Comparison of ENCODE assay signal across 9 cellular contexts in genomic region chr6:90025418-90026089, GRCh38.
DNase-seq lines count a peak whose midpoint lies in the region; ATAC-seq and TF ChIP-seq lines count a peak whose summit lies in the region.
"Had no signal": no experiment of that assay in that cellular context is flagged by ENCODE, and none has a peak within 500 bp of the region (broad histone marks: within the 10 kb centered on the region; RNA-seq: fewer than 3 reads in every experiment).

No MANE protein-coding gene starts in this region.

- peaks cover 14 to 36% of the 10 kb centered on the region in 2 experiments for H3K4me1 ChIP-seq in SK-N-SH (ENCODE audit: control insufficient read depth in 1 of 2, insufficient read depth in 2 of 2, low read depth in 1 of 2, low read length in 1 of 2)
- H3K4me1 ChIP-seq in fibroblast of lung (ENCODE audit: control insufficient read depth, extremely low read depth, insufficient read depth, low read length): peaks cover 6% of the 10 kb centered on the region
- H3K4me1 ChIP-seq in CD4-positive, alpha-beta memory T cell (ENCODE audit: insufficient read depth, low read length): peaks cover 20% of the 10 kb centered on the region

- peak overlapping the region in 1 of 2 experiments; percentile 30; a peak in 1 of 4 replicates for H3K4me3 ChIP-seq in SK-N-SH (ENCODE audit: low read depth in 2 of 2, low read length in 1 of 2)
- H3K4me3 ChIP-seq in fibroblast of lung (replicated peaks in 1 of 4; ENCODE audit: control extremely low read depth in 1 of 4, insufficient read depth in 1 of 4, low read depth in 3 of 4, low read length in 4 of 4): no peak overlapping the region
- H3K4me3 ChIP-seq in CD4-positive, alpha-beta memory T cell (ENCODE audit: low read length in 2 of 2): no peak overlapping the region
- H3K4me3 ChIP-seq in H7 (ENCODE audit: insufficient read depth, low read depth, low read length): no peak overlapping the region

- H3K27me3 ChIP-seq in SK-N-SH (ENCODE audit: insufficient read depth): no peaks in the 10 kb centered on the region
- H3K27me3 ChIP-seq in fibroblast of lung (ENCODE audit: control insufficient read depth, insufficient read depth, low read length): no peaks in the 10 kb centered on the region
- H3K27me3 ChIP-seq in CD4-positive, alpha-beta memory T cell (ENCODE audit: insufficient read depth, low read length): no peaks in the 10 kb centered on the region
- H3K27me3 ChIP-seq in H7 (ENCODE audit: control insufficient read depth, insufficient read depth, low read length): no peaks in the 10 kb centered on the region

- peaks cover 16 to 23% of the 10 kb centered on the region in 2 donors for H3K36me3 Mint-ChIP-seq in CD4-positive, alpha-beta memory T cell

- TF ChIP-seq EP300 in SK-N-SH (IDR thresholded peaks at IDR 0.05; ENCODE audit: borderline replicate concordance in 1 of 2, low read depth in 1 of 2, low read length in 1 of 2): peak; percentile 96 to 98

- POLR2A ChIA-PET in SK-N-SH (lab: Yijun Ruan, JAX): no interaction called here
- POLR2A ChIA-PET in CD4-positive, alpha-beta memory T cell (lab: Charles Lee; ENCODE audit: partially characterized antibody): no interaction called here

- H3K4me3 Mint-ChIP-seq in CD4-positive, alpha-beta memory T cell: peak overlapping the region in 2 of 8 donors; percentile 42 to 50

- H4K20me1 ChIP-seq in SK-N-SH (ENCODE audit: insufficient read depth) (no peaks in the 10 kb centered on the region), fibroblast of lung (ENCODE audit: control insufficient read depth, extremely low read depth, insufficient read depth, low read length) (no peaks in the 10 kb centered on the region)

- H3K4me1 Mint-ChIP-seq in CD4-positive, alpha-beta memory T cell: peaks cover 35 to 76% (median 59%) of the 10 kb centered on the region in 4 donors

- H3K27me3 Mint-ChIP-seq in CD4-positive, alpha-beta memory T cell: no peaks in the 10 kb centered on the region
- H3K27me3 Mint-ChIP-seq: CD8-positive, alpha-beta memory T cell had no signal

- H3F3A ChIP-seq in SK-N-SH (replicated peaks; ENCODE audit: insufficient read depth): peaks cover 8% of the 10 kb centered on the region

- intact Hi-C loops in CD4-positive, alpha-beta memory T cell (cut with micrococcal nuclease): no loop called here

- H3K27ac ChIP-seq in SK-N-SH (ENCODE audit: low read depth in 2 of 2, low read length in 1 of 2) (peak overlapping the region; percentile 92), fibroblast of lung (ENCODE audit: insufficient read depth, low read length) (peak overlapping the region; percentile 67)
- H3K27ac ChIP-seq in CD4-positive, alpha-beta memory T cell (ENCODE audit: low read depth, low read length): no peak overlapping the region

- H3K4me2 ChIP-seq in SK-N-SH (peak overlapping the region; percentile 68), fibroblast of lung (ENCODE audit: extremely low read depth, insufficient read depth, low read length) (peak overlapping the region; percentile 63)

- peak overlapping the region in 3 of 7 donors; percentile 6 to 69 (median 10) for H3K27ac Mint-ChIP-seq in CD4-positive, alpha-beta memory T cell

- H3K79me2 ChIP-seq in SK-N-SH (ENCODE audit: insufficient read depth) (no peaks in the 10 kb centered on the region), fibroblast of lung (ENCODE audit: control insufficient read depth, insufficient read depth, low read length) (no peaks in the 10 kb centered on the region)

- CTCF ChIA-PET in SK-N-SH (lab: Yijun Ruan, JAX): no interaction called here
- CTCF ChIA-PET in CD4-positive, alpha-beta memory T cell (lab: Charles Lee; ENCODE audit: partially characterized antibody): interaction anchor here (0.7 to 1.4 kb wide), 2 partner anchors 11 to 85 kb away, joined by 3 to 4 read pairs; no protein-coding TSS in a partner anchor

- H3K9ac ChIP-seq in SK-N-SH: peak overlapping the region; percentile 21; the same call in 1 of the 2 replicates
- peak overlapping the region; percentile 21 for H3K9ac ChIP-seq in fibroblast of lung (ENCODE audit: insufficient read depth, low read length)

- peak; percentile 98 to 99 for ATAC-seq in activated CD4-positive, CD25-positive, alpha-beta regulatory T cell treated with anti-CD3 and anti-CD28 coated beads, Interleukin-2, amount 50 U/mL, for 24 hours

- DNase-seq in activated CD4-positive, CD25-positive, alpha-beta regulatory T cell treated with anti-CD3 and anti-CD28 coated beads, Interleukin-2, amount 50 U/mL, for 72 hours: no peak
- DNase-seq in SK-N-SH: peak; percentile 59
- peak; percentile 92 to 96 for DNase-seq in fibroblast of lung (ENCODE audit: low read depth in 2 of 2)
- DNase-seq in stimulated activated CD4-positive, alpha-beta T cell treated with anti-CD3 and anti-CD28 coated beads, TNF-alpha, amount 100 ng/mL, for 4 hours (ENCODE audit: low read depth in 3 of 3): peak in 2 of 3 experiments; percentile 13 to 28
- no peak for DNase-seq in NCI-H2227 (lab: John Stamatoyannopoulos, UW; ENCODE audit: unreplicated experiment)
- no peak for DNase-seq in CD4-positive, alpha-beta memory T cell
- DNase-seq in H7: no peak
- DNase-seq: CD8-positive, alpha-beta memory T cell had no signal

- TF ChIP-seq CTCF in SK-N-SH (IDR thresholded peaks at IDR 0.05) (no peak), fibroblast of lung (conservative IDR thresholded peaks at IDR 0.05 in 1 of 2, IDR thresholded peaks at IDR 0.05 in 1 of 2; ENCODE audit: low read depth in 1 of 2, low read length in 2 of 2) (no peak)

- peak overlapping the region; percentile 49; the same call in 1 of the 2 replicates for H2AFZ ChIP-seq in SK-N-SH (ENCODE audit: low read depth)
- H2AFZ ChIP-seq in fibroblast of lung (ENCODE audit: low read length): no peak overlapping the region

- no peaks in the 10 kb centered on the region for H3K9me3 ChIP-seq in SK-N-SH
- no peaks in the 10 kb centered on the region for H3K9me3 ChIP-seq in fibroblast of lung (ENCODE audit: control insufficient read depth, insufficient read depth, low read depth, low read length)
- H3K9me3 ChIP-seq in CD4-positive, alpha-beta memory T cell (ENCODE audit: control insufficient read depth in 1 of 2, low read length in 2 of 2): no peaks in the 10 kb centered on the region

- H3K9me2 ChIP-seq in SK-N-SH: no peaks in the 10 kb centered on the region

- WGBS in SK-N-SH (ENCODE audit: low lambda C conversion rate): 3% methylated on average over 5 of the region's 5 CpGs

- H3K36me3 ChIP-seq in SK-N-SH (replicated peaks in 1 of 2; ENCODE audit: control insufficient read depth in 1 of 2, insufficient read depth in 2 of 2, low read length in 1 of 2) (no peaks in the 10 kb centered on the region), fibroblast of lung (ENCODE audit: control insufficient read depth, insufficient read depth, low read length) (no peaks in the 10 kb centered on the region), H7 (replicated peaks; ENCODE audit: control insufficient read depth, insufficient read depth, low read length) (no peaks in the 10 kb centered on the region)
- no peaks in the 10 kb centered on the region for H3K36me3 ChIP-seq in CD4-positive, alpha-beta memory T cell (ENCODE audit: insufficient read depth, low read length)

- no peaks in the 10 kb centered on the region for H3K9me3 Mint-ChIP-seq in CD4-positive, alpha-beta memory T cell
- H3K9me3 Mint-ChIP-seq: CD8-positive, alpha-beta memory T cell had no signal

- peak; percentile 8 for TF ChIP-seq RAD21 in SK-N-SH (IDR thresholded peaks at IDR 0.05; ENCODE audit: low read length)

TF ChIP-seq in SK-N-SH, 30 proteins besides CTCF, POLR2A, EP300 and RAD21 (continues in another document):
- TF ChIP-seq ELF1 (IDR thresholded peaks at IDR 0.05) (peak; percentile 39; the same call in 1 of the 2 replicates), FOXJ3 (CRISPR knock-in tag; IDR thresholded peaks at IDR 0.05) (0 out of 2 replicates have a peak, but pooled peaks have one; percentile 17), FOSL2 (IDR thresholded peaks at IDR 0.05; ENCODE audit: borderline replicate concordance, low read depth) (peak; percentile 96), TCF12 (IDR thresholded peaks at IDR 0.05) (peak; percentile 100), POLR2AphosphoS5 (IDR thresholded peaks at IDR 0.05; ENCODE audit: low read depth, low read length) (peak; percentile 97), GABPA (IDR thresholded peaks at IDR 0.05; ENCODE audit: low read depth) (no peak), NFIC (IDR thresholded peaks at IDR 0.05; ENCODE audit: borderline replicate concordance) (peak; percentile 83), SMC3 (IDR thresholded peaks at IDR 0.05; ENCODE audit: low read depth, low read length) (no peak), EZH2phosphoT487 (IDR thresholded peaks at IDR 0.05; ENCODE audit: borderline replicate concordance, low read depth) (no peak), USF1 (IDR thresholded peaks at IDR 0.05; ENCODE audit: borderline replicate concordance, low read depth) (peak; percentile 20; the same call in 1 of the 2 replicates), SIN3A (IDR thresholded peaks at IDR 0.05; ENCODE audit: borderline replicate concordance, low read depth, low read length) (peak; percentile 69; the same call in 1 of the 2 replicates), NRF1 (IDR thresholded peaks at IDR 0.05; ENCODE audit: low read depth, low read length) (no peak), JUND (IDR thresholded peaks at IDR 0.05) (peak; percentile 99), RXRA (IDR thresholded peaks at IDR 0.05; ENCODE audit: borderline replicate concordance, low read depth) (peak; percentile 95), MAX (IDR thresholded peaks at IDR 0.05; ENCODE audit: low read depth) (peak; percentile 60; the same call in 1 of the 2 replicates), MXI1 (IDR thresholded peaks at IDR 0.05; ENCODE audit: low read depth, low read length) (no peak)

Comparison
In these comparisons a context has a peak if more than half of its experiments do, and no peak if none do; other contexts are left out.
1. DNase-seq: peak in SK-N-SH (single experiment), fibroblast of lung (2 of 2) and stimulated activated CD4-positive, alpha-beta T cell treated with anti-CD3 and anti-CD28 coated beads, TNF-alpha, amount 100 ng/mL, for 4 hours (2 of 3); none in activated CD4-positive, CD25-positive, alpha-beta regulatory T cell treated with anti-CD3 and anti-CD28 coated beads, Interleukin-2, amount 50 U/mL, for 72 hours (single experiment), NCI-H2227 (single experiment), CD4-positive, alpha-beta memory T cell (0 of 5) and H7 (single experiment).